Comparison of ENCODE assay signal across 1 cellular context in the genomic region with DNA sequence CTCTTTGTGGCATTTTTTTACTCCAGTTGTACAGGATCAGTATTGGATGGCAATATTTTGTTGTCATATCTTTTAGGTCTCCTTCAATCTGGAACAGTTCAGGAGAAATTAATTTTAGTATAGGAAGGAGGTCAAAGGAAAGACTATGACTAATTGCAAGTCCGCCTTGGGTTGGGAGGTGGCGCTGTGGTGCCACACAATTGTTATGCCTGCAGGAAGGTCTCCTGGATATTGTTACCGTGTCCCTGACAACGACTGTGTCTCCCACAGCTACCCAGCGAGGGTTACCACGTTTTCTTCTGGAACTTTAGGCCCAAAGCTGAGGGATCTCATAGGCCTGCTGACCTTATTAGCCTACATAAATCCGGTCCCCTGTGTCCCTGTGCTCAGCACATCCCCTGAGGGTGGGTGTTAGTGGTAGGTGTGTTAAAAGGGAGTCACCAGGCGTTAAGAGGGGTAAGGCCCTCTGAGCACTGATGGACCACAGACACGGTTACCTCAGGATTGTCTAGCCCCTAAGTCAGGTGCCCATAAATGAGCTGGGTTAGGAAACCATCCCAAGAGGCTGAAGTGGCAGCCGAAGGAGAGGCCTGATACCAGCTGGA.
TF ChIP-seq lines count a peak whose summit lies in the region.

No MANE protein-coding gene starts in this region.

TF ChIP-seq in H1, 55 proteins besides CTCF, POLR2A, EP300 and RAD21 (continued from another document):
- TF ChIP-seq, protein P1, sequence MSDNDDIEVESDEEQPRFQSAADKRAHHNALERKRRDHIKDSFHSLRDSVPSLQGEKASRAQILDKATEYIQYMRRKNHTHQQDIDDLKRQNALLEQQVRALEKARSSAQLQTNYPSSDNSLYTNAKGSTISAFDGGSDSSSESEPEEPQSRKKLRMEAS (IDR thresholded peaks at IDR 0.05), result peak; percentile 61
- no peak for TF ChIP-seq SP2 (IDR thresholded peaks at IDR 0.05; ENCODE audit: low read length)
- no peak for TF ChIP-seq CBX8 (IDR thresholded peaks at IDR 0.05; ENCODE audit: borderline replicate concordance, low read depth, low read length)
- TF ChIP-seq EGR1 (IDR thresholded peaks at IDR 0.05; ENCODE audit: borderline replicate concordance, low read depth, low read length), result no peak
